In genomic region chr10:87656431-87657072, GRCh38 we compare ENCODE assay signal across 8 cellular contexts. TPM values are rescaled to one million over a fixed set of nuclear protein-coding genes. Genes with fewer than 3 reads are reported as not detected.
A peak's percentile ranks its signal among the peaks of the same experiment; 100 is the strongest.
DNase-seq lines count a peak whose midpoint lies in the region; ATAC-seq and TF ChIP-seq lines count a peak whose summit lies in the region.

No MANE protein-coding gene starts in this region.

- TF ChIP-seq CTCF in AG09319 (IDR thresholded peaks at IDR 0.05; ENCODE audit: low read depth, low read length) (peak; percentile 55), GM12874 (IDR thresholded peaks at IDR 0.05; ENCODE audit: insufficient read depth, low read depth, low read length) (peak; percentile 59), colonic mucosa (IDR thresholded peaks at IDR 0.05) (peak; percentile 55)

- no peaks in the 10 kb centered on the region for H3K4me1 ChIP-seq in colonic mucosa

- no peaks in the 10 kb centered on the region for H3K36me3 ChIP-seq in colonic mucosa

- ATAC-seq in GM21737 (IDR thresholded peaks at IDR 0.05; ENCODE audit: unreplicated experiment) (no peak), GM18873 (IDR thresholded peaks at IDR 0.05; ENCODE audit: low FRiP score, unreplicated experiment) (no peak)

- H3K9ac ChIP-seq in colonic mucosa (ENCODE audit: low read depth in 2 of 2, low read length in 2 of 2) = no peak overlapping the region

- H3K27ac ChIP-seq in colonic mucosa = peak overlapping the region; percentile 34

- H3K4me3 ChIP-seq in colonic mucosa = no peak overlapping the region

- H3K9me3 ChIP-seq in colonic mucosa = no peaks in the 10 kb centered on the region

- intact Hi-C loops in colonic mucosa (cut with DNase I) = loop anchor here (2.0 to 10.0 kb wide), 3 partner anchors 78 to 122 kb away; no protein-coding TSS in a partner anchor

- no peaks in the 10 kb centered on the region for H3K27me3 ChIP-seq in colonic mucosa

- DNase-seq in AG09319 (ENCODE audit: extremely low read depth, low read depth) (no peak), NCI-H748 (lab: John Stamatoyannopoulos, UW; ENCODE audit: unreplicated experiment) (peak; percentile 33), colonic mucosa (no peak), middle frontal gyrus (ENCODE audit: extremely low spot score, low spot score) (peak; percentile 20), GOT3 (lab: John Stamatoyannopoulos, UW) (no peak)

RNA-seq across cellular contexts. Expression of gene PAPSS2, which starts 3.1 kb away (rescaled TPM):
- total RNA-seq in colonic mucosa = 100 to 1,000 TPM; 279 to 310 TPM

Comparison
In these comparisons a context has a peak if more than half of its experiments do, and no peak if none do; other contexts are left out.
1. DNase-seq: peak in NCI-H748 (single experiment) and middle frontal gyrus (single experiment); none in AG09319 (single experiment), colonic mucosa (single experiment) and GOT3 (single experiment).
2. Peak in every context shown above with its lines, with median percentiles within 50 percentile points of each other: CTCF ChIP-seq.